ENCODE assay signal across 18 cellular contexts in the genomic region with DNA sequence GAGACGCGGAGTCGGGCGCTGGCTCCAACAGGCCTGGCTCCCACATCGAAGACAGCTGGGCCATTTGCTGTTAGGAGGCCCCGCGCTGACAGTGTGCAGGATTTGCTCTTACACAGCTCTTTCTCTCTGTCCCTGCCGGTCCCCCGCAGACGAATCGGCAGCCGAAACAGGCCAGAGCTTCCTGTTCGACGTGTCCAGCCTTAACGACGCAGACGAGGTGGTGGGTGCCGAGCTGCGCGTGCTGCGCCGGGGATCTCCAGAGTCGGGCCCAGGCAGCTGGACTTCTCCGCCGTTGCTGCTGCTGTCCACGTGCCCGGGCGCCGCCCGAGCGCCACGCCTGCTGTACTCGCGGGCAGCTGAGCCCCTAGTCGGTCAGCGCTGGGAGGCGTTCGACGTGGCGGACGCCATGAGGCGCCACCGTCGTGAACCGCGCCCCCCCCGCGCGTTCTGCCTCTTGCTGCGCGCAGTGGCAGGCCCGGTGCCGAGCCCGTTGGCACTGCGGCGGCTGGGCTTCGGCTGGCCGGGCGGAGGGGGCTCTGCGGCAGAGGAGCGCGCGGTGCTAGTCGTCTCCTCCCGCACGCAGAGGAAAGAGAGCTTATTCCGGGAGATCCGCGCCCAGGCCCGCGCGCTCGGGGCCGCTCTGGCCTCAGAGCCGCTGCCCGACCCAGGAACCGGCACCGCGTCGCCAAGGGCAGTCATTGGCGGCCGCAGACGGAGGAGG. TPM values are rescaled to one million over a fixed set of nuclear protein-coding genes. Genes with fewer than 3 reads are reported as not detected.
DNase-seq lines count a peak whose midpoint lies in the region; ATAC-seq, FAIRE-seq and TF ChIP-seq lines count a peak whose summit lies in the region.
"Had no signal": no experiment of that assay in that cellular context is flagged by ENCODE, and none has a peak within 500 bp of the region (broad histone marks: within the 10 kb centered on the region; RNA-seq: fewer than 3 reads in every experiment).

No MANE protein-coding gene starts in this region.

- H3K36me3 ChIP-seq in astrocyte (ENCODE audit: insufficient read depth, low read length) (no peaks in the 10 kb centered on the region), esophagus (ENCODE audit: control insufficient read depth in 2 of 2, insufficient read depth in 2 of 2, low read length in 1 of 2) (no peaks in the 10 kb centered on the region), neural progenitor cell (no peaks in the 10 kb centered on the region), suprapubic skin (no peaks in the 10 kb centered on the region), OCI-LY7 (ENCODE audit: insufficient read depth, low read length) (no peaks in the 10 kb centered on the region)
- H3K36me3 ChIP-seq: adrenal gland, cardiac muscle cell had no signal

- H3K27ac Mint-ChIP-seq in astrocyte (ENCODE audit: unreplicated experiment) (no peak overlapping the region), neural progenitor cell (no peak overlapping the region)
- no peak overlapping the region for H3K27ac Mint-ChIP-seq in activated CD4-positive, alpha-beta memory T cell treated with anti-CD3 and anti-CD28 coated beads, Interleukin-2, amount 10 ng/mL, durations not matched to agents 7 days and 5 days
- H3K27ac Mint-ChIP-seq in activated CD8-positive, alpha-beta T cell treated with anti-CD3 and anti-CD28 coated beads for 36 hours, result no peak overlapping the region

- CTCF ChIA-PET in OCI-LY7 (lab: Charles Lee; ENCODE audit: unreplicated experiment), result no interaction called here
- CTCF ChIA-PET in activated CD4-positive, alpha-beta memory T cell treated with anti-CD3 and anti-CD28 coated beads, Interleukin-2, amount 10 ng/mL, durations not matched to agents 7 days and 5 days (lab: Charles Lee), result interaction anchor here (1.4 kb wide), 1 partner anchor 9 kb away, joined by 7 read pairs; no protein-coding TSS in a partner anchor
- CTCF ChIA-PET in activated CD8-positive, alpha-beta T cell treated with anti-CD3 and anti-CD28 coated beads for 36 hours (lab: Charles Lee), result interaction anchor here (1.0 to 11.2 kb wide), 3 partner anchors 9 to 293 kb away, joined by 3 to 83 read pairs (median 3); no protein-coding TSS in a partner anchor

- BruUV-seq in OCI-LY7 (replicated peaks; lab: Mats Ljungman, UMichigan), result no TSS peak

- no peaks in the 10 kb centered on the region for H3K9me2 ChIP-seq in OCI-LY7 (ENCODE audit: insufficient read depth, low read length)

- peaks cover 4% of the 10 kb centered on the region for H3K4me1 Mint-ChIP-seq in astrocyte (ENCODE audit: low read depth, unreplicated experiment)
- H3K4me1 Mint-ChIP-seq in neural progenitor cell, result peaks cover 37% of the 10 kb centered on the region
- peaks cover 12% of the 10 kb centered on the region for H3K4me1 Mint-ChIP-seq in activated CD4-positive, alpha-beta memory T cell treated with anti-CD3 and anti-CD28 coated beads, Interleukin-2, amount 10 ng/mL, durations not matched to agents 7 days and 5 days
- peaks cover 13% of the 10 kb centered on the region for H3K4me1 Mint-ChIP-seq in activated CD8-positive, alpha-beta T cell treated with anti-CD3 and anti-CD28 coated beads for 36 hours (ENCODE audit: low read depth)

- H3K27ac ChIP-seq in astrocyte (ENCODE audit: low read depth, low read length), result no peak overlapping the region
- H3K27ac ChIP-seq in esophagus (ENCODE audit: low read depth in 2 of 2, low read length in 1 of 2), result no peak overlapping the region
- H3K27ac ChIP-seq in neural progenitor cell, result no peak overlapping the region
- H3K27ac ChIP-seq in suprapubic skin, result no peak overlapping the region
- no peak overlapping the region for H3K27ac ChIP-seq in OCI-LY7 (ENCODE audit: low read depth, low read length, poor library complexity, severe bottlenecking)
- H3K27ac ChIP-seq: adrenal gland, cardiac muscle cell, tibial artery had no signal

- TF ChIP-seq CTCF in astrocyte (IDR thresholded peaks at IDR 0.05; ENCODE audit: insufficient read depth, low read depth, low read length) (no peak), neural progenitor cell (IDR thresholded peaks at IDR 0.05) (no peak), suprapubic skin (IDR thresholded peaks at IDR 0.05) (no peak), OCI-LY7 (conservative IDR thresholded peaks at IDR 0.05; ENCODE audit: low read length) (no peak)
- no peak for TF ChIP-seq CTCF in activated CD8-positive, alpha-beta T cell treated with anti-CD3 and anti-CD28 coated beads for 36 hours (IDR thresholded peaks at IDR 0.05)

- 16 to 17% methylated on average over 83 of the region's 83 CpGs for WGBS in esophagus, 2 donors
- WGBS in suprapubic skin, result 10% methylated on average over 2 of the region's 83 CpGs

- intact Hi-C loops in OCI-LY7 (cut with micrococcal nuclease; ENCODE audit: unreplicated experiment), result no loop called here
- intact Hi-C loops in activated CD8-positive, alpha-beta T cell treated with anti-CD3 and anti-CD28 coated beads for 36 hours (cut with micrococcal nuclease), result no loop called here

- H3K36me3 Mint-ChIP-seq in astrocyte (ENCODE audit: low read depth, unreplicated experiment), result no peaks in the 10 kb centered on the region
- peaks cover 7% of the 10 kb centered on the region for H3K36me3 Mint-ChIP-seq in neural progenitor cell
- H3K36me3 Mint-ChIP-seq in activated CD4-positive, alpha-beta memory T cell treated with anti-CD3 and anti-CD28 coated beads, Interleukin-2, amount 10 ng/mL, durations not matched to agents 7 days and 5 days (ENCODE audit: low read depth), result no peaks in the 10 kb centered on the region
- H3K36me3 Mint-ChIP-seq in activated CD8-positive, alpha-beta T cell treated with anti-CD3 and anti-CD28 coated beads for 36 hours (ENCODE audit: low read depth), result no peaks in the 10 kb centered on the region

- no peak overlapping the region for H3K4me3 ChIP-seq in astrocyte (ENCODE audit: insufficient read depth, low read depth, low read length)
- H3K4me3 ChIP-seq in esophagus (ENCODE audit: low read depth in 1 of 2, low read length in 2 of 2), result peak overlapping the region; percentile 8 to 10
- H3K4me3 ChIP-seq in neural progenitor cell, result no peak overlapping the region
- peak overlapping the region; percentile 20 for H3K4me3 ChIP-seq in suprapubic skin
- no peak overlapping the region for H3K4me3 ChIP-seq in OCI-LY7 (ENCODE audit: low read depth, low read length, poor library complexity, severe bottlenecking)
- H3K4me3 ChIP-seq: adrenal gland, cardiac muscle cell had no signal

- no peaks in the 10 kb centered on the region for H3K79me2 ChIP-seq in astrocyte (ENCODE audit: insufficient read depth, low read length)
- no peaks in the 10 kb centered on the region for H3K79me2 ChIP-seq in neural progenitor cell (ENCODE audit: low read depth)
- no peaks in the 10 kb centered on the region for H3K79me2 ChIP-seq in OCI-LY7 (ENCODE audit: insufficient read depth, low read depth, low read length)

- DNase-seq in astrocyte (ENCODE audit: low read depth) (no peak), neural progenitor cell (ENCODE audit: low spot score) (peak; percentile 63), suprapubic skin (ENCODE audit: low spot score in 2 of 2) (no peak), OCI-LY7 (ENCODE audit: low spot score) (no peak)
- no peak for DNase-seq in activated CD4-positive, alpha-beta memory T cell treated with anti-CD3 and anti-CD28 coated beads, Interleukin-2, amount 10 ng/mL, durations not matched to agents 7 days and 5 days
- DNase-seq in activated CD8-positive, alpha-beta T cell treated with anti-CD3 and anti-CD28 coated beads for 36 hours, result no peak
- DNase-seq: activated gamma-delta T cell; AML-193; effector CD8-positive, alpha-beta T cell; NCI-H1417; NCI-H2171; NCI-H526; SHP77 had no signal

- peaks cover 9% of the 10 kb centered on the region for H3F3A ChIP-seq in neural progenitor cell (ENCODE audit: low read depth)

- no peak for FAIRE-seq in astrocyte (lab: Jason Lieb, UNC)

- TF ChIP-seq POLR2A in suprapubic skin (IDR thresholded peaks at IDR 0.05), result no peak

- H3K27me3 ChIP-seq in astrocyte (ENCODE audit: insufficient read depth, low read length) (peaks cover 78% of the 10 kb centered on the region), esophagus (ENCODE audit: control insufficient read depth in 1 of 2, insufficient read depth in 2 of 2, low read length in 2 of 2) (peaks cover 0 to 27% of the 10 kb centered on the region in 2 donors), neural progenitor cell (peaks cover 100% of the 10 kb centered on the region), suprapubic skin (peaks cover 96% of the 10 kb centered on the region)

- peak overlapping the region; percentile 52 for H2AFZ ChIP-seq in astrocyte (ENCODE audit: low read depth, low read length)
- peak overlapping the region; percentile 53 for H2AFZ ChIP-seq in neural progenitor cell (replicated peaks)
- H2AFZ ChIP-seq in OCI-LY7 (ENCODE audit: low read length), result no peak overlapping the region

- H3K9ac ChIP-seq in astrocyte (ENCODE audit: low read length) (no peak overlapping the region), neural progenitor cell (no peak overlapping the region)

- H3K4me3 Mint-ChIP-seq in astrocyte (ENCODE audit: unreplicated experiment), result no peak overlapping the region
- H3K4me3 Mint-ChIP-seq in neural progenitor cell, result peak overlapping the region; percentile 72
- no peak overlapping the region for H3K4me3 Mint-ChIP-seq in activated CD4-positive, alpha-beta memory T cell treated with anti-CD3 and anti-CD28 coated beads, Interleukin-2, amount 10 ng/mL, durations not matched to agents 7 days and 5 days
- no peak overlapping the region for H3K4me3 Mint-ChIP-seq in activated CD8-positive, alpha-beta T cell treated with anti-CD3 and anti-CD28 coated beads for 36 hours

- no peak for TF ChIP-seq EP300 in suprapubic skin (IDR thresholded peaks at IDR 0.05)

- peak overlapping the region; percentile 19 for H3K4me2 ChIP-seq in astrocyte (ENCODE audit: low read length)
- H3K4me2 ChIP-seq in neural progenitor cell, result peak overlapping the region; percentile 56
- no peak overlapping the region for H3K4me2 ChIP-seq in OCI-LY7 (ENCODE audit: low read length)

- POLR2A ChIA-PET in OCI-LY7 (lab: Charles Lee), result interaction anchor here (0.6 kb wide), 1 partner anchor 8 kb away, joined by 4 read pairs; no protein-coding TSS in a partner anchor
- POLR2A ChIA-PET in activated CD4-positive, alpha-beta memory T cell treated with anti-CD3 and anti-CD28 coated beads, Interleukin-2, amount 10 ng/mL, durations not matched to agents 7 days and 5 days (lab: Charles Lee), result interaction anchor here (0.7 kb wide), 1 partner anchor 223 kb away, joined by 3 read pairs; a partner anchor contains a TSS
- POLR2A ChIA-PET in activated CD8-positive, alpha-beta T cell treated with anti-CD3 and anti-CD28 coated beads for 36 hours (lab: Charles Lee), result no interaction called here

- no peak for ATAC-seq in activated CD8-positive, alpha-beta T cell treated with anti-CD3 and anti-CD28 coated beads for 36 hours

- H4K20me1 ChIP-seq in astrocyte (ENCODE audit: insufficient read depth, low read length), result peaks cover 10% of the 10 kb centered on the region
- H4K20me1 ChIP-seq in neural progenitor cell (ENCODE audit: low read depth), result peaks cover 75% of the 10 kb centered on the region
- H4K20me1 ChIP-seq in OCI-LY7 (ENCODE audit: insufficient read depth, low read length), result no peaks in the 10 kb centered on the region

- H3K9me3 Mint-ChIP-seq in astrocyte (ENCODE audit: unreplicated experiment) (peaks cover 4% of the 10 kb centered on the region), neural progenitor cell (no peaks in the 10 kb centered on the region)
- no peaks in the 10 kb centered on the region for H3K9me3 Mint-ChIP-seq in activated CD4-positive, alpha-beta memory T cell treated with anti-CD3 and anti-CD28 coated beads, Interleukin-2, amount 10 ng/mL, durations not matched to agents 7 days and 5 days
- H3K9me3 Mint-ChIP-seq in activated CD8-positive, alpha-beta T cell treated with anti-CD3 and anti-CD28 coated beads for 36 hours, result no peaks in the 10 kb centered on the region

- H3K27me3 Mint-ChIP-seq in astrocyte (ENCODE audit: low read depth, unreplicated experiment), result peaks cover 58% of the 10 kb centered on the region
- H3K27me3 Mint-ChIP-seq in neural progenitor cell (ENCODE audit: insufficient read depth, low read depth), result peaks cover 75% of the 10 kb centered on the region
- peaks cover 57% of the 10 kb centered on the region for H3K27me3 Mint-ChIP-seq in activated CD4-positive, alpha-beta memory T cell treated with anti-CD3 and anti-CD28 coated beads, Interleukin-2, amount 10 ng/mL, durations not matched to agents 7 days and 5 days
- H3K27me3 Mint-ChIP-seq in activated CD8-positive, alpha-beta T cell treated with anti-CD3 and anti-CD28 coated beads for 36 hours, result peaks cover 55% of the 10 kb centered on the region

- peaks cover 13% of the 10 kb centered on the region for H3K4me1 ChIP-seq in astrocyte (ENCODE audit: insufficient read depth, low read length)
- H3K4me1 ChIP-seq in esophagus (ENCODE audit: control insufficient read depth in 2 of 2, insufficient read depth in 2 of 2, low read length in 1 of 2), result peaks cover 2 to 21% of the 10 kb centered on the region in 2 donors
- peaks cover 37% of the 10 kb centered on the region for H3K4me1 ChIP-seq in neural progenitor cell
- H3K4me1 ChIP-seq in suprapubic skin, result peaks cover 43% of the 10 kb centered on the region
- peaks cover 11% of the 10 kb centered on the region for H3K4me1 ChIP-seq in OCI-LY7 (ENCODE audit: insufficient read depth, low read length, poor library complexity, severe bottlenecking)

- H3K9me3 ChIP-seq in astrocyte (ENCODE audit: insufficient read depth, low read depth, low read length), result no peaks in the 10 kb centered on the region
- peaks cover 6 to 9% of the 10 kb centered on the region in 2 donors for H3K9me3 ChIP-seq in esophagus (ENCODE audit: control insufficient read depth in 2 of 2, insufficient read depth in 1 of 2, low read depth in 1 of 2, low read length in 1 of 2)
- no peaks in the 10 kb centered on the region for H3K9me3 ChIP-seq in neural progenitor cell (ENCODE audit: low read depth)
- H3K9me3 ChIP-seq in suprapubic skin, result no peaks in the 10 kb centered on the region
- H3K9me3 ChIP-seq in OCI-LY7 (ENCODE audit: low read length), result no peaks in the 10 kb centered on the region
- H3K9me3 ChIP-seq: adrenal gland, tibial artery had no signal

RNA-seq across cellular contexts. Expression of a gene that starts 3.5 kb away (rescaled TPM):
- total RNA-seq in astrocyte (0.91 and 1.9 TPM in 2 replicates), neural progenitor cell (ENCODE audit: low replicate concordance) (not detected in 2 replicates), suprapubic skin (1 to 10 TPM; 1.9 to 3.1 (median 2.4) TPM), OCI-LY7 (2022) (0.06 and 0.13 TPM in 2 replicates)
- under 1 TPM; 0.56 to 0.59 TPM for polyA plus RNA-seq in esophagus
- 0.06 and 0.10 TPM in 2 replicates for total RNA-seq in OCI-LY7 (2014; rRNA removed; shearing (Covaris generic))
- total RNA-seq in activated CD4-positive, alpha-beta memory T cell treated with anti-CD3 and anti-CD28 coated beads, Interleukin-2, amount 10 ng/mL, durations not matched to agents 7 days and 5 days, result not detected
- not detected for total RNA-seq in activated CD8-positive, alpha-beta T cell treated with anti-CD3 and anti-CD28 coated beads for 36 hours
- total RNA-seq: T-helper 1 cell treated with Interleukin-12 subunit alpha and Interleukin-12 subunit beta and Interleukin-4 antibody, amounts not matched to agents 30 ng/mL and 1 ng/mL, for 36 hours had no signal

RNA-seq across cellular contexts. Expression of a gene that starts 19.6 kb away (rescaled TPM):
- 20.7 and 21.0 TPM in 2 replicates for total RNA-seq in astrocyte
- 10 to 100 TPM; 12.2 to 13.4 TPM for polyA plus RNA-seq in esophagus
- 10.0 and 19.5 TPM in 2 replicates for total RNA-seq in neural progenitor cell (ENCODE audit: low replicate concordance)
- 10 to 100 TPM; 23.3 to 38.2 (median 34.2) TPM for total RNA-seq in suprapubic skin
- 9.5 and 10.6 TPM in 2 replicates for total RNA-seq in OCI-LY7 (2014; rRNA removed; shearing (Covaris generic))
- total RNA-seq in OCI-LY7 (2022), result 15.0 and 15.2 TPM in 2 replicates
- total RNA-seq in activated CD4-positive, alpha-beta memory T cell treated with anti-CD3 and anti-CD28 coated beads, Interleukin-2, amount 10 ng/mL, durations not matched to agents 7 days and 5 days, result 10 to 100 TPM; 17.2 to 19.4 TPM
- 1 to 10 TPM; 6.5 to 7.9 TPM for total RNA-seq in activated CD8-positive, alpha-beta T cell treated with anti-CD3 and anti-CD28 coated beads for 36 hours

Comparison
In these comparisons a context has a peak if more than half of its experiments do, and no peak if none do; other contexts are left out.
1. H3K4me3 ChIP-seq: peak in esophagus (2 of 2) and suprapubic skin (single experiment); none in astrocyte (single experiment), neural progenitor cell (single experiment) and OCI-LY7 (single experiment).